In the genomic region with DNA sequence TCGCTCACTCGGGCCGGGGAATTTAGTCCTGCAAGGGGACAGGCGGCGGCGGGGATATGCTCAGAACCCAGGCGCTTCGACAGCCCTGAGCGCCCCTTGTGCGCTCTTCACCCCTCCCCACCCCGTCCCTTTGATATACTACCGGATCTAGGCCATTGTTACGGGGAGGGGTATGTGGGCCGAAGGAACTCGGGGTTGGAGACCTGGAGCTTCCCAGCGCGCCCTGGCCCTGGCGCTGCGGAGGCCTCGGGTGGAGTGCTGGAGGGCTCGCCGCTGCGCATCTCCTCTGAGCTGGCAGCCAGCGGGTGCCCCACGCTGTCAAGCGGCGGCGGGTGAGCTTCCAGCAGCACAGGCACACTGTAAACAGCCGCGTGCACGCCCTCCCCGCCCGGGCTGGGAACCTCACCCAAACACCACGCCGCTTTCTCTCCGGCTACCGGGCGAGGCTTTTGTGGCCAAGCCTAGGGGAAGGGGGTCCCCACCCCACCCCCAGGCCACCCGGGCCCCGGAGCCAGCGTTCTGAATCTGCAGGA, we compare ENCODE assay signal across 8 cellular contexts. TPM values are rescaled to one million over a fixed set of nuclear protein-coding genes. Genes with fewer than 3 reads are reported as not detected.
DNase-seq lines count a peak whose midpoint lies in the region; ATAC-seq and TF ChIP-seq lines count a peak whose summit lies in the region.

No MANE protein-coding gene starts in this region.

- POLR2A ChIA-PET in GM10248 (lab: Yijun Ruan, JAX): no interaction called here
- POLR2A ChIA-PET in naive thymus-derived CD4-positive, alpha-beta T cell (lab: Charles Lee): interaction anchor here (1.0 to 9.4 kb wide), 12 partner anchors 10 to 82 kb away, joined by 3 to 113 read pairs (median 7); a partner anchor contains a TSS

- no peak overlapping the region for H3K9ac ChIP-seq in endodermal cell (ENCODE audit: extremely low read depth, low read length, poor library complexity, severe bottlenecking)

- peak overlapping the region; percentile 66 for H3K4me3 Mint-ChIP-seq in endodermal cell
- peak overlapping the region in 9 of 10 donors; percentile 18 to 86 (median 71) for H3K4me3 Mint-ChIP-seq in naive thymus-derived CD4-positive, alpha-beta T cell

- peak overlapping the region in 3 of 4 donors; percentile 25 to 79 (median 70) for H3K27ac ChIP-seq in Peyer's patch
- H3K27ac ChIP-seq in endodermal cell (ENCODE audit: low read depth, low read length): no peak overlapping the region
- H3K27ac ChIP-seq in naive thymus-derived CD4-positive, alpha-beta T cell (ENCODE audit: low read depth, low read length): no peak overlapping the region

- no peak overlapping the region for H3K27ac Mint-ChIP-seq in endodermal cell
- no peak overlapping the region for H3K27ac Mint-ChIP-seq in naive thymus-derived CD4-positive, alpha-beta T cell

- H3K27me3 ChIP-seq in Peyer's patch (no peaks in the 10 kb centered on the region), endodermal cell (ENCODE audit: control insufficient read depth, insufficient read depth, low read length, poor library complexity, severe bottlenecking) (peaks cover 58% of the 10 kb centered on the region)
- H3K27me3 ChIP-seq in naive thymus-derived CD4-positive, alpha-beta T cell (ENCODE audit: control insufficient read depth in 2 of 2, insufficient read depth in 2 of 2, low read length in 2 of 2): no peaks in the 10 kb centered on the region

- no peak for TF ChIP-seq CTCF in GM10248 (IDR thresholded peaks at IDR 0.05; ENCODE audit: control extremely low read depth, extremely low read depth, low read depth, missing control alignments)
- no peak for TF ChIP-seq CTCF in Peyer's patch (IDR thresholded peaks at IDR 0.05)
- no peak for TF ChIP-seq CTCF in endodermal cell (conservative IDR thresholded peaks at IDR 0.05)

- H3K36me3 ChIP-seq in Peyer's patch (no peaks in the 10 kb centered on the region), endodermal cell (ENCODE audit: control insufficient read depth, insufficient read depth, low read length) (no peaks in the 10 kb centered on the region)
- no peaks in the 10 kb centered on the region for H3K36me3 ChIP-seq in naive thymus-derived CD4-positive, alpha-beta T cell (ENCODE audit: control insufficient read depth in 2 of 3, insufficient read depth in 3 of 3, low read length in 3 of 3)

- intact Hi-C loops in naive thymus-derived CD4-positive, alpha-beta T cell (cut with micrococcal nuclease): loop anchor here (1.0 to 5.0 kb wide), 5 partner anchors 17 to 420 kb away; no protein-coding TSS in a partner anchor

- peak; percentile 64 for ATAC-seq in naive thymus-derived CD4-positive, alpha-beta T cell
- ATAC-seq in GM21381 (IDR thresholded peaks at IDR 0.05; ENCODE audit: unreplicated experiment) (no peak), HG03097 (IDR thresholded peaks at IDR 0.05; ENCODE audit: low FRiP score, unreplicated experiment) (no peak), HG03025 (IDR thresholded peaks at IDR 0.05; ENCODE audit: low FRiP score, unreplicated experiment) (no peak)

- DNase-seq in GM10248 (ENCODE audit: extremely low spot score) (peak; percentile 26), Peyer's patch (peak in 1 of 3 donors; percentile 63), endodermal cell (peak; percentile 78), cerebellar cortex (ENCODE audit: low spot score) (no peak)
- peak in 4 of 9 donors; percentile 25 to 53 (median 48) for DNase-seq in naive thymus-derived CD4-positive, alpha-beta T cell

- H3K4me1 Mint-ChIP-seq in endodermal cell: peaks cover 30% of the 10 kb centered on the region
- peaks cover 0 to 20% (median 10%) of the 10 kb centered on the region in 7 donors for H3K4me1 Mint-ChIP-seq in naive thymus-derived CD4-positive, alpha-beta T cell

- H3K27me3 Mint-ChIP-seq in endodermal cell (ENCODE audit: insufficient read depth): peaks cover 73% of the 10 kb centered on the region
- H3K27me3 Mint-ChIP-seq in naive thymus-derived CD4-positive, alpha-beta T cell: peaks cover 0 to 8% (median 0%) of the 10 kb centered on the region in 5 donors

- H3K4me1 ChIP-seq in Peyer's patch: peaks cover 0 to 17% (median 8%) of the 10 kb centered on the region in 4 donors
- H3K4me1 ChIP-seq in endodermal cell (ENCODE audit: control insufficient read depth, insufficient read depth, low read length): no peaks in the 10 kb centered on the region
- peaks cover 0 to 1% of the 10 kb centered on the region in 2 donors for H3K4me1 ChIP-seq in naive thymus-derived CD4-positive, alpha-beta T cell (ENCODE audit: control insufficient read depth in 2 of 2, insufficient read depth in 2 of 2, low read length in 2 of 2)

- TF ChIP-seq POLR2A in Peyer's patch (IDR thresholded peaks at IDR 0.05): no peak

- H3K9me3 Mint-ChIP-seq in endodermal cell: peaks cover 7% of the 10 kb centered on the region
- H3K9me3 Mint-ChIP-seq in naive thymus-derived CD4-positive, alpha-beta T cell: no peaks in the 10 kb centered on the region

- H3K9me3 ChIP-seq in Peyer's patch (no peaks in the 10 kb centered on the region), endodermal cell (ENCODE audit: control insufficient read depth, low read length) (no peaks in the 10 kb centered on the region)
- no peaks in the 10 kb centered on the region for H3K9me3 ChIP-seq in naive thymus-derived CD4-positive, alpha-beta T cell (ENCODE audit: control insufficient read depth in 2 of 3, low read length in 3 of 3)

- WGBS in endodermal cell (ENCODE audit: insufficient coverage in 1 of 2, insufficient read length in 1 of 2), 2 experiments: 10% methylated on average over 37 of the region's 41 CpGs; no CpG with 5 or more reads in 1 of the 2 experiments

- no peaks in the 10 kb centered on the region for H3K36me3 Mint-ChIP-seq in endodermal cell (ENCODE audit: low read depth)
- H3K36me3 Mint-ChIP-seq in naive thymus-derived CD4-positive, alpha-beta T cell: no peaks in the 10 kb centered on the region

- CTCF ChIA-PET in GM10248 (lab: Yijun Ruan, JAX): interaction anchor here (1.4 kb wide), 1 partner anchor 12 kb away, joined by 3 read pairs; no protein-coding TSS in a partner anchor
- CTCF ChIA-PET in naive thymus-derived CD4-positive, alpha-beta T cell (lab: Charles Lee): interaction anchor here (0.6 to 1.8 kb wide), 2 partner anchors 54 to 55 kb away, joined by 4 to 8 read pairs; a partner anchor contains a TSS

- peak overlapping the region; percentile 35 to 59 (median 50) for H3K4me3 ChIP-seq in Peyer's patch
- H3K4me3 ChIP-seq in endodermal cell (ENCODE audit: low read length): peak overlapping the region; percentile 69
- H3K4me3 ChIP-seq in naive thymus-derived CD4-positive, alpha-beta T cell (ENCODE audit: low read length): peak overlapping the region; percentile 50

RNA-seq across cellular contexts. Expression of a gene that starts 54.5 kb away (rescaled TPM):
- total RNA-seq in Peyer's patch (10 to 100 TPM; 19.8 to 32.2 (median 26.0) TPM), endodermal cell (10 to 100 TPM; 31.3 to 37.9 TPM)
- 31.8 TPM for polyA plus RNA-seq in endodermal cell (2013, experiment 1 of 2)
- 30.2 TPM for polyA plus RNA-seq in endodermal cell (2013, experiment 2 of 2)
- 10 to 100 TPM; 23.3 to 55.2 (median 43.3) TPM for total RNA-seq in naive thymus-derived CD4-positive, alpha-beta T cell
- 1 to 10 TPM; 3.8 to 9.1 TPM for polyA plus RNA-seq in naive thymus-derived CD4-positive, alpha-beta T cell

Comparison
In these comparisons a context has a peak if more than half of its experiments do, and no peak if none do; other contexts are left out.
1. H3K27ac ChIP-seq: peak in Peyer's patch (3 of 4); none in endodermal cell (single experiment) and naive thymus-derived CD4-positive, alpha-beta T cell (single experiment).
2. Peak in every context shown above with its lines, with median percentiles within 50 percentile points of each other: H3K4me3 ChIP-seq.